26 cellular contexts compared by ENCODE assay signal in the genomic region with DNA sequence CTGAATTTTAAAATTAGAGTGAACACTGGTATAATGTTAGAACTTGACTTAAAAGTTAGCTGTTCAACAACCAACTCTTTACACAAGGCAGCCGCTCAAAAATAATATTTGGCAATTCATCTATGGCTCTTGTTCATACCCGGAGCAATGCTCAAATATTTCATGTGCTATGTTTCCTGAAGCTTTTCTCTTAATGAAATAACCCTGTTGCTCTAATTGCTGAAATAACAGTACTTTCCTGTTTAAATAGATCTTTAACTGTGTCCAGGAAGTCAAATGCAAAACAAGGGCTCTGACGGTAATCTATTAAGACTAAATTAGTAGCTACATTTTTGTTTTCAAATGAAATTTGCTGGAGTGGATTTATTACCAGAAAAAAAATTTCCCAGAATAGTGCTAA.
"Had no signal": no experiment of that assay in that cellular context is flagged by ENCODE, and none has a peak within 500 bp of the region (broad histone marks: within the 10 kb centered on the region; RNA-seq: fewer than 3 reads in every experiment).

No MANE protein-coding gene starts in this region.

- H3K4me3 ChIP-seq: colonic mucosa, gastrocnemius medialis, left lung, right lobe of liver, thoracic aorta, tibial nerve, upper lobe of left lung had no signal

- H3K4me3 Mint-ChIP-seq: dendritic cell treated with granulocyte-macrophage colony-stimulating factor and Interleukin-4, amounts not matched to agents 40 ng/mL and 50 ng/mL, for 4 days; nephron; stimulated activated naive B cell treated with anti-CD40 and anti-IgM and Interleukin-4, amounts not matched to agents 10 μg/mL and 1 μg/mL and 100 μg/mL, for 72 hours; stimulated activated naive CD8-positive, alpha-beta T cell treated with anti-CD3 and anti-CD28 coated beads, Interleukin-15, Interleukin-2, amounts not matched to agents 100 ng/mL and 50 ng/mL, for 24 hours had no signal

- H3K27ac Mint-ChIP-seq: dendritic cell treated with granulocyte-macrophage colony-stimulating factor and Interleukin-4, amounts not matched to agents 40 ng/mL and 50 ng/mL, for 4 days; nephron; progenitor cell of endocrine pancreas; stimulated activated naive B cell treated with anti-CD40 and anti-IgM and Interleukin-4, amounts not matched to agents 10 μg/mL and 1 μg/mL and 100 μg/mL, for 72 hours; stimulated activated naive CD8-positive, alpha-beta T cell treated with anti-CD3 and anti-CD28 coated beads, Interleukin-15, Interleukin-2, amounts not matched to agents 100 ng/mL and 50 ng/mL, for 24 hours had no signal

- DNase-seq: colonic mucosa; foreskin fibroblast; gastrocnemius medialis; head of caudate nucleus; left cardiac atrium; left lung; mammary epithelial cell; mesendoderm; midbrain; naive thymus-derived CD4-positive, alpha-beta T cell; nucleus accumbens; right lobe of liver; small intestine; stimulated activated CD4-positive, alpha-beta T cell treated with anti-CD3 and anti-CD28 coated beads, Interleukin-15, amount 100 ng/mL, for 24 hours; stimulated activated CD4-positive, alpha-beta T cell treated with anti-CD3 and anti-CD28 coated beads, Interleukin-2, amount 100 ng/mL, for 48 hours; stimulated activated naive B cell treated with anti-CD40 and anti-IgM and Interleukin-4, amounts not matched to agents 10 μg/mL and 1 μg/mL and 100 μg/mL, for 72 hours; upper lobe of left lung had no signal

- H3K27me3 ChIP-seq: colonic mucosa, gastrocnemius medialis, left lung, right lobe of liver, tibial nerve, upper lobe of left lung had no signal

- H3K36me3 Mint-ChIP-seq: stimulated activated naive B cell treated with anti-CD40 and anti-IgM and Interleukin-4, amounts not matched to agents 10 μg/mL and 1 μg/mL and 100 μg/mL, for 72 hours had no signal

- H3K4me1 Mint-ChIP-seq: nephron; stimulated activated naive B cell treated with anti-CD40 and anti-IgM and Interleukin-4, amounts not matched to agents 10 μg/mL and 1 μg/mL and 100 μg/mL, for 72 hours had no signal

- H3K27ac ChIP-seq: colonic mucosa, epithelial cell of prostate, gastrocnemius medialis, left lung, parathyroid adenoma, right lobe of liver, thoracic aorta, tibial nerve, upper lobe of left lung had no signal

- H3K9me3 Mint-ChIP-seq: dendritic cell treated with granulocyte-macrophage colony-stimulating factor and Interleukin-4, amounts not matched to agents 40 ng/mL and 50 ng/mL, for 4 days; stimulated activated naive B cell treated with anti-CD40 and anti-IgM and Interleukin-4, amounts not matched to agents 10 μg/mL and 1 μg/mL and 100 μg/mL, for 72 hours; stimulated activated naive CD8-positive, alpha-beta T cell treated with anti-CD3 and anti-CD28 coated beads, Interleukin-15, Interleukin-2, amounts not matched to agents 100 ng/mL and 50 ng/mL, for 24 hours had no signal

- H3K36me3 ChIP-seq: colonic mucosa, left lung, right lobe of liver, upper lobe of left lung had no signal

- H3K27me3 Mint-ChIP-seq: dendritic cell treated with granulocyte-macrophage colony-stimulating factor and Interleukin-4, amounts not matched to agents 40 ng/mL and 50 ng/mL, for 4 days; progenitor cell of endocrine pancreas had no signal

- ATAC-seq: esophagus mucosa; gastrocnemius medialis; left cardiac atrium; left lung; naive thymus-derived CD4-positive, alpha-beta T cell; right lobe of liver; stimulated activated naive B cell treated with anti-CD40 and anti-IgM and Interleukin-4, amounts not matched to agents 10 μg/mL and 1 μg/mL and 100 μg/mL, for 72 hours had no signal
